In the genomic region with DNA sequence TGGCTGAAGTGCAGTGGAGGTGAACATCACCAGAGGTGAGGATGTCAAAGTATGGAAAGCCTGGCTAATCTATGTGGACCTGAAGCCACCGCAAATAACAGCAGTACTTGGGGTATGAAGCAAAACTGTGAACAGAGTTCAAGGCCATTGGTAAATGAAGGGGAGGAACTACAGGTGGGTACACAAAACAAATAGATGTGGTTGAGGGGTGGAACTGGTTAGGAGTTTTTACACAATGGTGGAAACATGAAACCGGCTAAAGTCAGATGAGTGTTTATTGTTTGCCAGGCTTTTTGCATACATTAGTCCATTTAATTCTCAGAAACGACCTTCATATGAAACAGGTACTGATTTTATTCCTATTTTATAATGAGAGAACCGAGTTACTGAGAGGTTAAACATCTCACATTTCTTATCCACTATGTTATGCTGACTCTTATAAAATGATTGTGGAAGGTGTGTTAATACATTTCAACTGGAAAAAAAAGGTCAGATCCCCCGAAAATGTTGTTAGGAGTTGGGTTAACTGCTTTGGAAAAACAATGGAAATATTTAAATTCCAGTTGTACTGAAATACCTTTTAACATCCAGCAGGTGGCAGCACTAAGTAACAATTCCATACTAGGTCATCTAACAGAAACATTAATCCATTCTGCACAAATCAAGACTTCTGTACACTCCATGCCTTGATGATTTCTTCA, we compare ENCODE assay signal across 7 cellular contexts. TPM values are rescaled to one million over a fixed set of nuclear protein-coding genes. Genes with fewer than 3 reads are reported as not detected.
A peak's percentile ranks its signal among the peaks of the same experiment; 100 is the strongest.
DNase-seq lines count a peak whose midpoint lies in the region; ATAC-seq and TF ChIP-seq lines count a peak whose summit lies in the region.

No MANE protein-coding gene starts in this region.

- no peak overlapping the region for H2BK15ac ChIP-seq in neuronal stem cell (ENCODE audit: low read length)

- POLR2A ChIA-PET in Panc1 (lab: Charles Lee): no interaction called here

- in situ Hi-C loops in G401 (cut with HindIII; ENCODE audit: low sequenced_read_pairs) (no loop called here), Panc1 (cut with HindIII; ENCODE audit: low pct_unique_long_range_greater_than_20kb, low sequenced_read_pairs) (no loop called here)

- no peak overlapping the region for H2BK120ac ChIP-seq in neuronal stem cell (ENCODE audit: low read depth, low read length)

- H3K4me3 ChIP-seq in Panc1 (ENCODE audit: low read depth in 2 of 2, low read length in 2 of 2) (no peak overlapping the region), neuronal stem cell (ENCODE audit: low read length in 2 of 2) (no peak overlapping the region)

- WGBS in neuronal stem cell (ENCODE audit: extremely low coverage in 2 of 2, insufficient read length in 2 of 2, insufficient replicate concordance in 1 of 2), 2 donors: no CpG with 5 or more reads among the region's 5 CpGs

- H4K91ac ChIP-seq in neuronal stem cell (ENCODE audit: low read depth, low read length, poor library complexity): no peak overlapping the region

- TF ChIP-seq CTCF in Panc1 (IDR thresholded peaks at IDR 0.05): peak; percentile 82; the same call in 1 of the 2 replicates

- no peaks in the 10 kb centered on the region for H3K4me1 ChIP-seq in Panc1 (ENCODE audit: control insufficient read depth, insufficient read depth, low read length)
- H3K4me1 ChIP-seq in neuronal stem cell (ENCODE audit: control insufficient read depth in 2 of 2, insufficient read depth in 1 of 2, low read depth in 1 of 2, low read length in 2 of 2): no peaks in the 10 kb centered on the region

- no peak overlapping the region for H2BK12ac ChIP-seq in neuronal stem cell (ENCODE audit: low read length)

- BruUV-seq in Panc1 (replicated peaks; lab: Mats Ljungman, UMichigan): no TSS peak

- DNase-seq in G401 (ENCODE audit: low spot score): peak; percentile 58
- DNase-seq in HPDE6-E6E7 (ENCODE audit: extremely low spot score): peak; percentile 16
- DNase-seq in Panc1 (ENCODE audit: low read depth, low spot score): peak; percentile 30
- DNase-seq in epidermal melanocyte (ENCODE audit: insufficient read length, low spot score): peak; percentile 37
- peak; percentile 11 for DNase-seq in neuronal stem cell (ENCODE audit: low spot score)
- no peak for DNase-seq in activated CD8-positive, alpha-beta memory T cell treated with anti-CD3 and anti-CD28 coated beads, Interleukin-2, amount 50 U/mL, for 4 hours

- no peak overlapping the region for H2BK5ac ChIP-seq in neuronal stem cell (ENCODE audit: low read length)

- CTCF ChIA-PET in Panc1 (lab: Charles Lee): no interaction called here

- H3K36me3 ChIP-seq in Panc1 (ENCODE audit: control insufficient read depth, insufficient read depth, low read length) (no peaks in the 10 kb centered on the region), neuronal stem cell (replicated peaks in 1 of 2; ENCODE audit: control insufficient read depth in 2 of 2, insufficient read depth in 2 of 2, low read length in 2 of 2) (peaks cover 22 to 95% of the 10 kb centered on the region in 2 donors)

- H3K4ac ChIP-seq in neuronal stem cell (ENCODE audit: low read length): no peak overlapping the region

- H3K9me3 ChIP-seq in Panc1 (ENCODE audit: control insufficient read depth, insufficient read depth, low read depth, low read length) (no peaks in the 10 kb centered on the region), neuronal stem cell (replicated peaks in 1 of 2; ENCODE audit: control insufficient read depth in 2 of 2, insufficient read depth in 1 of 2, low read depth in 1 of 2, low read length in 2 of 2) (peaks cover 0 to 8% of the 10 kb centered on the region in 2 donors)

- H3K4me2 ChIP-seq in neuronal stem cell (ENCODE audit: insufficient read depth, low read length, poor library complexity, severe bottlenecking): no peak overlapping the region

- H3K27ac ChIP-seq in Panc1 (ENCODE audit: low read length) (no peak overlapping the region), neuronal stem cell (replicated peaks; ENCODE audit: low read length) (no peak overlapping the region)

- no peak overlapping the region for H3K18ac ChIP-seq in neuronal stem cell (ENCODE audit: low read length)

- H3K27me3 ChIP-seq in Panc1 (ENCODE audit: control insufficient read depth, insufficient read depth, low read length) (no peaks in the 10 kb centered on the region), neuronal stem cell (ENCODE audit: control insufficient read depth in 3 of 3, insufficient read depth in 3 of 3, low read depth in 1 of 3, low read length in 3 of 3) (no peaks in the 10 kb centered on the region)

- no peaks in the 10 kb centered on the region for H3K79me1 ChIP-seq in neuronal stem cell (ENCODE audit: low read depth, low read length)

- no peak overlapping the region for H4K8ac ChIP-seq in neuronal stem cell (ENCODE audit: low read depth, low read length)

- H3K9ac ChIP-seq in neuronal stem cell (ENCODE audit: low read depth, low read length, poor library complexity): no peak overlapping the region

- no peak overlapping the region for H3K23ac ChIP-seq in neuronal stem cell (ENCODE audit: low read depth, low read length, poor library complexity)

- intact Hi-C loops in Panc1 (cut with micrococcal nuclease; ENCODE audit: unreplicated experiment): no loop called here

- ATAC-seq in Panc1 (peak; percentile 72), HG02938 (IDR thresholded peaks at IDR 0.05; ENCODE audit: unreplicated experiment) (no peak)

- no peak overlapping the region for H3K14ac ChIP-seq in neuronal stem cell (ENCODE audit: low read length)

- H2AFZ ChIP-seq in neuronal stem cell (ENCODE audit: low read length): no peak overlapping the region

- H2AK5ac ChIP-seq in neuronal stem cell (ENCODE audit: low read depth, low read length): no peak overlapping the region

RNA-seq across cellular contexts. Expression of gene GTF2B, which starts 44.3 kb away (rescaled TPM):
- total RNA-seq in G401 (2014; rRNA removed; shearing (Covaris generic)): 50.9 and 51.8 TPM in 2 replicates
- total RNA-seq in Panc1 (2021; ENCODE audit: unreplicated experiment): 27.0 TPM
- 18.0 TPM for polyA plus RNA-seq in Panc1 (2012; ENCODE audit: insufficient read length)
- 25.1 TPM for polyA plus RNA-seq in neuronal stem cell (2013, experiment 1 of 2)
- 25.7 TPM for polyA plus RNA-seq in neuronal stem cell (2013, experiment 2 of 2)

RNA-seq across cellular contexts. Expression of gene KYAT3, which starts 56.8 kb away (rescaled TPM):
- 49.2 and 82.6 TPM in 2 replicates for total RNA-seq in G401 (2014; rRNA removed; shearing (Covaris generic))
- total RNA-seq in Panc1 (2021; ENCODE audit: unreplicated experiment): 18.5 TPM
- 12.1 TPM for polyA plus RNA-seq in Panc1 (2012; ENCODE audit: insufficient read length)
- polyA plus RNA-seq in neuronal stem cell (2013, experiment 1 of 2): 34.7 TPM
- polyA plus RNA-seq in neuronal stem cell (2013, experiment 2 of 2): 35.7 TPM

RNA-seq across cellular contexts. Expression of gene RBMXL1, which starts 56.8 kb away (rescaled TPM):
- 7.2 and 13.6 TPM in 2 replicates for total RNA-seq in G401 (2014; rRNA removed; shearing (Covaris generic))
- 9.6 TPM for total RNA-seq in Panc1 (2021; ENCODE audit: unreplicated experiment)
- polyA plus RNA-seq in Panc1 (2012; ENCODE audit: insufficient read length): 7.1 TPM
- 6.5 TPM for polyA plus RNA-seq in neuronal stem cell (2013, experiment 1 of 2)
- polyA plus RNA-seq in neuronal stem cell (2013, experiment 2 of 2): 6.5 TPM
